Comparison of ENCODE assay signal across 1 cellular context in the genomic region with DNA sequence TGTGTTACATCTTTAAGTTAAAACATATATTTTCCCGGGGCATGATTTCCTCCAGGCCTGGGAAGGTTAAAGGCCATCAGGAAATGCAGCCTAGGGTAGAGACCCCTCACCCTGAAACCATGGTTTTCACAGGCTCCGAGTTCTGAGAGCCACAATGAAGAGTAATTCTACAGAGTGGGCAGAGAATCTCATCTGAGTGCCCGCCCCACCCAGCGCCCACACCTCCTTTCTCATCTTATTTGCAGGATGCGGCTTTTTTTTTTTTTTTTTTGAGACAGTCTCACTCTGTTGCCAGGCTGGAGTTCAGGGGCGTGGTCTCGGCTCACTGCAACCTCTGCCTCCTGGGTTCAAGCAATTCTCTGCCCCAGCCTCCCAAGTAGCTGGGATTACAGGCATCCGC.
TF ChIP-seq lines count a peak whose summit lies in the region.

No MANE protein-coding gene starts in this region.

TF ChIP-seq in GM23338, 12 proteins besides CTCF, POLR2A, EP300 and RAD21:
- TF ChIP-seq, protein P1, sequence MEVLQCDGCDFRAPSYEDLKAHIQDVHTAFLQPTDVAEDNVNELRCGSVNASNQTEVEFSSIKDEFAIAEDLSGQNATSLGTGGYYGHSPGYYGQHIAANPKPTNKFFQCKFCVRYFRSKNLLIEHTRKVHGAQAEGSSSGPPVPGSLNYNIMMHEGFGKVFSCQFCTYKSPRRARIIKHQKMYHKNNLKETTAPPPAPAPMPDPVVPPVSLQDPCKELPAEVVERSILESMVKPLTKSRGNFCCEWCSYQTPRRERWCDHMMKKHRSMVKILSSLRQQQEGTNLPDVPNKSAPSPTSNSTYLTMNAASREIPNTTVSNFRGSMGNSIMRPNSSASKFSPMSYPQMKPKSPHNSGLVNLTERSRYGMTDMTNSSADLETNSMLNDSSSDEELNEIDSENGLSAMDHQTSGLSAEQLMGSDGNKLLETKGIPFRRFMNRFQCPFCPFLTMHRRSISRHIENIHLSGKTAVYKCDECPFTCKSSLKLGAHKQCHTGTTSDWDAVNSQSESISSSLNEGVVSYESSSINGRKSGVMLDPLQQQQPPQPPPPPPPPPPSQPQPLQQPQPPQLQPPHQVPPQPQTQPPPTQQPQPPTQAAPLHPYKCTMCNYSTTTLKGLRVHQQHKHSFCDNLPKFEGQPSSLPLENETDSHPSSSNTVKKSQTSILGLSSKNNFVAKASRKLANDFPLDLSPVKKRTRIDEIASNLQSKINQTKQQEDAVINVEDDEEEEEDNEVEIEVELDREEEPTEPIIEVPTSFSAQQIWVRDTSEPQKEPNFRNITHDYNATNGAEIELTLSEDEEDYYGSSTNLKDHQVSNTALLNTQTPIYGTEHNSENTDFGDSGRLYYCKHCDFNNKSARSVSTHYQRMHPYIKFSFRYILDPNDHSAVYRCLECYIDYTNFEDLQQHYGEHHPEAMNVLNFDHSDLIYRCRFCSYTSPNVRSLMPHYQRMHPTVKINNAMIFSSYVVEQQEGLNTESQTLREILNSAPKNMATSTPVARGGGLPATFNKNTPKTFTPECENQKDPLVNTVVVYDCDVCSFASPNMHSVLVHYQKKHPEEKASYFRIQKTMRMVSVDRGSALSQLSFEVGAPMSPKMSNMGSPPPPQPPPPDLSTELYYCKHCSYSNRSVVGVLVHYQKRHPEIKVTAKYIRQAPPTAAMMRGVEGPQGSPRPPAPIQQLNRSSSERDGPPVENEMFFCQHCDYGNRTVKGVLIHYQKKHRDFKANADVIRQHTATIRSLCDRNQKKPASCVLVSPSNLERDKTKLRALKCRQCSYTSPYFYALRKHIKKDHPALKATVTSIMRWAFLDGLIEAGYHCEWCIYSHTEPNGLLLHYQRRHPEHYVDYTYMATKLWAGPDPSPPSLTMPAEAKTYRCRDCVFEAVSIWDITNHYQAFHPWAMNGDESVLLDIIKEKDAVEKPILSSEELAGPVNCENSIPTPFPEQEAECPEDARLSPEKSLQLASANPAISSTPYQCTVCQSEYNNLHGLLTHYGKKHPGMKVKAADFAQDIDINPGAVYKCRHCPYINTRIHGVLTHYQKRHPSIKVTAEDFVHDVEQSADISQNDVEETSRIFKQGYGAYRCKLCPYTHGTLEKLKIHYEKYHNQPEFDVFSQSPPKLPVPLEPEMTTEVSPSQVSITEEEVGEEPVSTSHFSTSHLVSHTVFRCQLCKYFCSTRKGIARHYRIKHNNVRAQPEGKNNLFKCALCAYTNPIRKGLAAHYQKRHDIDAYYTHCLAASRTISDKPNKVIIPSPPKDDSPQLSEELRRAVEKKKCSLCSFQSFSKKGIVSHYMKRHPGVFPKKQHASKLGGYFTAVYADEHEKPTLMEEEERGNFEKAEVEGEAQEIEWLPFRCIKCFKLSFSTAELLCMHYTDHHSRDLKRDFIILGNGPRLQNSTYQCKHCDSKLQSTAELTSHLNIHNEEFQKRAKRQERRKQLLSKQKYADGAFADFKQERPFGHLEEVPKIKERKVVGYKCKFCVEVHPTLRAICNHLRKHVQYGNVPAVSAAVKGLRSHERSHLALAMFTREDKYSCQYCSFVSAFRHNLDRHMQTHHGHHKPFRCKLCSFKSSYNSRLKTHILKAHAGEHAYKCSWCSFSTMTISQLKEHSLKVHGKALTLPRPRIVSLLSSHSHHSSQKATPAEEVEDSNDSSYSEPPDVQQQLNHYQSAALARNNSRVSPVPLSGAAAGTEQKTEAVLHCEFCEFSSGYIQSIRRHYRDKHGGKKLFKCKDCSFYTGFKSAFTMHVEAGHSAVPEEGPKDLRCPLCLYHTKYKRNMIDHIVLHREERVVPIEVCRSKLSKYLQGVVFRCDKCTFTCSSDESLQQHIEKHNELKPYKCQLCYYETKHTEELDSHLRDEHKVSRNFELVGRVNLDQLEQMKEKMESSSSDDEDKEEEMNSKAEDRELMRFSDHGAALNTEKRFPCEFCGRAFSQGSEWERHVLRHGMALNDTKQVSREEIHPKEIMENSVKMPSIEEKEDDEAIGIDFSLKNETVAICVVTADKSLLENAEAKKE (CRISPR knock-in tag; IDR thresholded peaks at IDR 0.05) = no peak
- TF ChIP-seq STAT1 (IDR thresholded peaks at IDR 0.05; ENCODE audit: unreplicated experiment) (no peak), ZNF114 (CRISPR knock-in tag; IDR thresholded peaks at IDR 0.05) (no peak), JUNB (IDR thresholded peaks at IDR 0.05; ENCODE audit: unreplicated experiment) (no peak), REST (IDR thresholded peaks at IDR 0.05; ENCODE audit: unreplicated experiment) (no peak), EZH2phosphoT487 (IDR thresholded peaks at IDR 0.05; ENCODE audit: unreplicated experiment) (no peak), POLR2AphosphoS5 (IDR thresholded peaks at IDR 0.05; ENCODE audit: low read depth) (no peak), ZNF331 (CRISPR knock-in tag; IDR thresholded peaks at IDR 0.05; ENCODE audit: low read depth) (no peak)
- TF ChIP-seq, protein P2, sequence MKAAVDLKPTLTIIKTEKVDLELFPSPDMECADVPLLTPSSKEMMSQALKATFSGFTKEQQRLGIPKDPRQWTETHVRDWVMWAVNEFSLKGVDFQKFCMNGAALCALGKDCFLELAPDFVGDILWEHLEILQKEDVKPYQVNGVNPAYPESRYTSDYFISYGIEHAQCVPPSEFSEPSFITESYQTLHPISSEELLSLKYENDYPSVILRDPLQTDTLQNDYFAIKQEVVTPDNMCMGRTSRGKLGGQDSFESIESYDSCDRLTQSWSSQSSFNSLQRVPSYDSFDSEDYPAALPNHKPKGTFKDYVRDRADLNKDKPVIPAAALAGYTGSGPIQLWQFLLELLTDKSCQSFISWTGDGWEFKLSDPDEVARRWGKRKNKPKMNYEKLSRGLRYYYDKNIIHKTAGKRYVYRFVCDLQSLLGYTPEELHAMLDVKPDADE (IDR thresholded peaks at IDR 0.05) = no peak
